In the genomic region with DNA sequence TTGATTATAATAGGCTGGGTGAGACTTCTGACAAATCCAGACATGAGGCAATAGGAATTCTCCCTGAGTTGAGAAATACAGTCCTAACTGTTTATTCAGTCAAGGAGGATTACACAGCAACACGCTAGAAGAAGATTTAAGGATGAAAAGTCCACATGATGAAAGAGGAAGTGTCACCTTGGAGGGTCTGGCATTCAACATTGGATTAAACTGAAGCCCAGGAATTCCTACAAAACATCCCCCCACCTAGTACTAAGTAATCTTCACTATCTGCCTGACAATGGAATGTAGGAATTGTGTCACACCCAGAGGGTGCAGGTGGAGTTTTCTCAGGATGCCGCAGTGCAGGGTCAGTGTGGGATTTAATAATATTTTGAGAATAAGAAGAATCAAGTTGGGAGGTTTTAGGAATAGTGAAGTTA, we compare ENCODE assay signal across 21 cellular contexts.
DNase-seq lines count a peak whose midpoint lies in the region; TF ChIP-seq lines count a peak whose summit lies in the region.
"Had no signal": no experiment of that assay in that cellular context is flagged by ENCODE, and none has a peak within 500 bp of the region (broad histone marks: within the 10 kb centered on the region; RNA-seq: fewer than 3 reads in every experiment).

No MANE protein-coding gene starts in this region.

- H3K4me3 ChIP-seq in epithelial cell of esophagus (ENCODE audit: low read length): no peak overlapping the region
- H3K4me3 ChIP-seq in liver (ENCODE audit: low read depth in 1 of 3, low read length in 3 of 3): no peak overlapping the region
- H3K4me3 ChIP-seq in WERI-Rb-1 (ENCODE audit: low read depth, low read length): no peak overlapping the region

- no peaks in the 10 kb centered on the region for H3K27me3 ChIP-seq in liver (ENCODE audit: control insufficient read depth in 4 of 4, insufficient read depth in 4 of 4, low read length in 3 of 4)
- no peaks in the 10 kb centered on the region for H3K27me3 ChIP-seq in WERI-Rb-1 (ENCODE audit: insufficient read depth, low read depth, severe bottlenecking)
- H3K27me3 ChIP-seq: brain microvascular endothelial cell had no signal

- no peaks in the 10 kb centered on the region for H3K9me3 ChIP-seq in liver (ENCODE audit: control insufficient read depth in 4 of 4, low read length in 3 of 4)
- H3K9me3 ChIP-seq in WERI-Rb-1 (ENCODE audit: severe bottlenecking): no peaks in the 10 kb centered on the region

- TF ChIP-seq CTCF in epithelial cell of esophagus (IDR thresholded peaks at IDR 0.05; ENCODE audit: insufficient read depth, low read depth, low read length, missing control alignments): no peak
- no peak for TF ChIP-seq CTCF in liver (IDR thresholded peaks at IDR 0.05; ENCODE audit: low read depth, low read length, missing input control)
- no peak for TF ChIP-seq CTCF in WERI-Rb-1 (IDR thresholded peaks at IDR 0.05; ENCODE audit: low read depth, low read length)

- WGBS in liver: 50% methylated on average over 2 of the region's 2 CpGs

- H3K36me3 ChIP-seq in liver (ENCODE audit: control insufficient read depth in 4 of 4, insufficient read depth in 3 of 4, low read depth in 1 of 4, low read length in 3 of 4): no peaks in the 10 kb centered on the region
- H3K36me3 ChIP-seq in WERI-Rb-1: no peaks in the 10 kb centered on the region
- H3K36me3 ChIP-seq: brain microvascular endothelial cell had no signal

- peaks cover 2 to 14% (median 3%) of the 10 kb centered on the region in 4 donors for H3K4me1 ChIP-seq in liver (ENCODE audit: control insufficient read depth in 4 of 4, insufficient read depth in 4 of 4, low read length in 3 of 4)

- peak; percentile 13 for DNase-seq in CD1c-positive myeloid dendritic cell (ENCODE audit: extremely low spot score)
- peak; percentile 37 for DNase-seq in LHCN-M2 (ENCODE audit: low read depth)
- peak; percentile 81 for DNase-seq in epithelial cell of esophagus (ENCODE audit: low read depth)
- DNase-seq in WERI-Rb-1: no peak
- DNase-seq in SW480 (ENCODE audit: low spot score): no peak
- no peak for DNase-seq in COR-L47 (lab: John Stamatoyannopoulos, UW)
- no peak for DNase-seq in NCI-H1436 (lab: John Stamatoyannopoulos, UW)
- DNase-seq: activated gamma-delta T cell; brain microvascular endothelial cell; CD4-positive, CD25-positive, alpha-beta regulatory T cell; GDM1; hypothalamus; KG1; left ventricle myocardium superior; natural killer cell; NCI-H187 treated with DMSO at 0.1 percent for 48 hours; NCI-H774; right cardiac atrium; Right ventricle myocardium superior; stimulated activated naive CD4-positive, alpha-beta T cell had no signal

- H3K27ac ChIP-seq in liver (ENCODE audit: low read depth in 1 of 2, low read length in 2 of 2) (peak overlapping the region; percentile 60 to 85), WERI-Rb-1 (no peak overlapping the region)
- H3K27ac ChIP-seq: brain microvascular endothelial cell had no signal

- peak; percentile 32 to 58 for TF ChIP-seq RAD21 in liver (IDR thresholded peaks at IDR 0.05)

- no peak overlapping the region for H3K9ac ChIP-seq in liver (ENCODE audit: low read depth in 1 of 2, low read length in 2 of 2)

TF ChIP-seq in liver, 16 proteins besides CTCF, POLR2A, EP300 and RAD21:
- peak; percentile 48 to 50 for TF ChIP-seq RXRA (IDR thresholded peaks at IDR 0.05)
- TF ChIP-seq JUND (IDR thresholded peaks at IDR 0.05): peak in 1 of 2 donors; percentile 62
- no peak for TF ChIP-seq FOXA2 (IDR thresholded peaks at IDR 0.05)
- TF ChIP-seq HNF4A (conservative IDR thresholded peaks at IDR 0.05): peak; percentile 70 to 83
- peak; percentile 37 for TF ChIP-seq HNF4G (IDR thresholded peaks at IDR 0.05)
- TF ChIP-seq, protein P1, sequence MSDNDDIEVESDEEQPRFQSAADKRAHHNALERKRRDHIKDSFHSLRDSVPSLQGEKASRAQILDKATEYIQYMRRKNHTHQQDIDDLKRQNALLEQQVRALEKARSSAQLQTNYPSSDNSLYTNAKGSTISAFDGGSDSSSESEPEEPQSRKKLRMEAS (IDR thresholded peaks at IDR 0.05): no peak
- TF ChIP-seq EGR1 (IDR thresholded peaks at IDR 0.05; ENCODE audit: low read depth in 2 of 2): no peak
- TF ChIP-seq YY1 (IDR thresholded peaks at IDR 0.05): no peak
- TF ChIP-seq ZBTB33 (IDR thresholded peaks at IDR 0.05): no peak
- no peak for TF ChIP-seq TAF1 (conservative IDR thresholded peaks at IDR 0.05)
- TF ChIP-seq NR2F2 (IDR thresholded peaks at IDR 0.05): peak; percentile 17
- peak; percentile 80 for TF ChIP-seq ATF3 (IDR thresholded peaks at IDR 0.05)
- no peak for TF ChIP-seq REST (IDR thresholded peaks at IDR 0.05)
- peak in 1 of 2 donors; percentile 14 for TF ChIP-seq GABPA (IDR thresholded peaks at IDR 0.05 in 1 of 2, conservative IDR thresholded peaks at IDR 0.05 in 1 of 2)
- peak; percentile 61 for TF ChIP-seq SP1 (IDR thresholded peaks at IDR 0.05)
- TF ChIP-seq FOXA1 (IDR thresholded peaks at IDR 0.05): no peak

Comparison
In these comparisons a context has a peak if more than half of its experiments do, and no peak if none do; other contexts are left out.
1. DNase-seq: peak in CD1c-positive myeloid dendritic cell (single experiment), LHCN-M2 (single experiment) and epithelial cell of esophagus (single experiment); none in WERI-Rb-1 (single experiment), SW480 (single experiment), COR-L47 (single experiment) and NCI-H1436 (single experiment).